1 cellular context compared by ENCODE assay signal in the genomic region with DNA sequence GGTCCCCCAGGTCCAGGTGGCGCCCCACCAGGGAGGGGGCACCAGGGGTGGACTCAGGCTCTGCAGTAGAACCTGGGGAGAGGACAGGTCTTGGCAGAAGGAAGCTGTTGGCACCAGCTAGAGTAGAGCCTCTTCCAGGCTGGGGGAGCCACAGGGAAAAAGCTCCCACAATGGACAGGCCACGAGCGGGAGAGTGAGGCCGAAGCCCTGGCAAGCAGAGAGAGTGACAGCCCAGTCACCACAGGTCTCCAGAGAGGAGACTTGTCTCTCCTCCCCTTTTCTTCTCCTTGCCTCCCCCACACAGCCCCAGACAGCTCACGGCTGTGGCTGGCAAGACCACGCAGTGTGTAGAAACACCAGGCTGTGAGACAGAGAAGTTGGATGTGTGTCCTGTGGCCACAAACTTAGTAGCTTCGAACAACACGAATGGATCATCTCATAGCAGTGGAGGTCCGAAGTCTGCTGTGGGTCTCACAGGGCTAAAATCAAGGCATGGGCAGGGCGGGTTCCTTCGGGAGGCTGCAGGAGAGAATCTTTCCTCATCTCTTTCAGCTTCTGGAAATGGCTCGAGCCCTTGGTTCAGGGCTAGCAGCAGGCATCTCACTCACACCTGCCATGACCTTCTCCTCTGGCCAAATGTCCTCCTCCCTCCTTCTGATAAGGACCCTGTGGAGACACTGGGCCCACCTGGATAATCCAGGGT.
A peak's percentile ranks its signal among the peaks of the same experiment; 100 is the strongest.
TF ChIP-seq lines count a peak whose summit lies in the region.

No MANE protein-coding gene starts in this region.

TF ChIP-seq in HepG2, 621 proteins besides CTCF, POLR2A, EP300 and RAD21:
- TF ChIP-seq HES4 (CRISPR knock-in tag; IDR thresholded peaks at IDR 0.05; ENCODE audit: borderline replicate concordance) (0 out of 2 replicates have a peak, but pooled peaks have one; percentile 2), ZNF263 (CRISPR knock-in tag; IDR thresholded peaks at IDR 0.05) (no peak)
